ENCODE assay signal across 22 cellular contexts in the genomic region with DNA sequence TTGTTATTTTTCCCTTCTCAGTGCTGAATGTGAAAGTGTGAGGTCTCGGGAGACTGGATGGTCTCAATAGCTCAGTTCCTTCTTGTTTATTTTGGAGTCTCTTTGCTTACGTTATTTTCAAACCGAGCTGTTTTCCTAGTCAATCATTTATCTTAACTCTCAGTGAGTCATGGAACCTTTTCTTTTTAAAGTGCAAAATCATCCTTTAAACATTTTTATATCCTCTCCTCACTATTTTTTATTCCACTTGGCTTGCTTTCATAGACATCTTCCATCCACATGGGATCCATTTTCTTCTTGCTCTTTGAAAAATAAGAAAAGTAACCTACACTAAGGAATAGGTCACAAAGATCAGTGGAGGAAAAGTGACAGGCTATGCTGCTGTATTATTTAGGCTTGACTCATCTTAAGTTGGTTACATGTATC.
A peak's percentile ranks its signal among the peaks of the same experiment; 100 is the strongest.
DNase-seq lines count a peak whose midpoint lies in the region; ATAC-seq, FAIRE-seq and TF ChIP-seq lines count a peak whose summit lies in the region.
"Had no signal": no experiment of that assay in that cellular context is flagged by ENCODE, and none has a peak within 500 bp of the region (broad histone marks: within the 10 kb centered on the region; RNA-seq: fewer than 3 reads in every experiment).

No MANE protein-coding gene starts in this region.

- BruUV-seq in HepG2 (replicated peaks; lab: Mats Ljungman, UMichigan) = no TSS peak

- no peaks in the 10 kb centered on the region for H3K36me3 Mint-ChIP-seq in stimulated activated effector memory CD8-positive, alpha-beta T cell treated with anti-CD3 and anti-CD28 coated beads, Interleukin-12 subunit alpha, Interleukin-12 subunit beta, amount 100 ng/mL, for 72 hours

- no peak for ATAC-seq in HepG2
- no peak for ATAC-seq in stimulated activated effector memory CD8-positive, alpha-beta T cell treated with anti-CD3 and anti-CD28 coated beads, Interleukin-12 subunit alpha, Interleukin-12 subunit beta, amount 100 ng/mL, for 72 hours
- ATAC-seq: stimulated activated naive CD8-positive, alpha-beta T cell treated with anti-CD3 and anti-CD28 coated beads, Interleukin-15, amount 100 ng/mL, for 72 hours had no signal

- POLR2A ChIA-PET in HepG2 (lab: Yijun Ruan, JAX) = no interaction called here

- peaks cover 5% of the 10 kb centered on the region for H3K9me3 Mint-ChIP-seq in stimulated activated effector memory CD8-positive, alpha-beta T cell treated with anti-CD3 and anti-CD28 coated beads, Interleukin-12 subunit alpha, Interleukin-12 subunit beta, amount 100 ng/mL, for 72 hours
- H3K9me3 Mint-ChIP-seq: stimulated activated naive CD8-positive, alpha-beta T cell treated with anti-CD3 and anti-CD28 coated beads, Interleukin-15, amount 100 ng/mL, for 72 hours had no signal

- TF ChIP-seq CTCF in liver (IDR thresholded peaks at IDR 0.05; ENCODE audit: low read depth, low read length, missing input control) (no peak), HepG2 (CRISPR knock-in tag; IDR thresholded peaks at IDR 0.05) (no peak), astrocyte of the spinal cord (IDR thresholded peaks at IDR 0.05; ENCODE audit: low read depth, low read length) (no peak), foreskin fibroblast (IDR thresholded peaks at IDR 0.05; ENCODE audit: low read depth, low read length) (no peak)

- DNase-seq in HepG2 (ENCODE audit: low spot score) = no peak
- DNase-seq in astrocyte of the spinal cord (ENCODE audit: low read depth, low spot score) = peak; percentile 58
- peak; percentile 39 to 70 for DNase-seq in foreskin fibroblast
- DNase-seq in SKM-1 (lab: John Stamatoyannopoulos, UW; ENCODE audit: unreplicated experiment) = no peak
- no peak for DNase-seq in pons (ENCODE audit: low spot score)
- DNase-seq in stimulated activated effector memory CD8-positive, alpha-beta T cell treated with anti-CD3 and anti-CD28 coated beads, Interleukin-12 subunit alpha, Interleukin-12 subunit beta, amount 100 ng/mL, for 72 hours (ENCODE audit: low spot score in 2 of 2) = no peak
- DNase-seq in DMS 273 (lab: John Stamatoyannopoulos, UW; ENCODE audit: unreplicated experiment) = no peak
- DNase-seq: activated CD4-positive, alpha-beta T cell treated with anti-CD3 and anti-CD28 coated beads, Interleukin-2, amount 50 U/mL, for 1 hour; activated gamma-delta T cell treated with Interleukin-2 at 50 U/mL for 16 hours; amniotic stem cell; C1 segment of cervical spinal cord; GF-D8; KG1; NCI-H2081; NCI-H510A; nucleus accumbens; right cardiac atrium; stimulated activated naive CD8-positive, alpha-beta T cell treated with anti-CD3 and anti-CD28 coated beads, Interleukin-15, amount 100 ng/mL, for 72 hours had no signal

- in situ Hi-C loops in HepG2 (cut with HindIII; ENCODE audit: extremely low pct_ligation_motif_present, low pct_unique_long_range_greater_than_20kb) (no loop called here), astrocyte of the spinal cord (cut with HindIII; ENCODE audit: low sequenced_read_pairs) (no loop called here)

- no peak for FAIRE-seq in HepG2 (lab: Jason Lieb, UNC)

- CTCF ChIA-PET in HepG2 (lab: Yijun Ruan, JAX; ENCODE audit: low intra/inter-chr PET ratio, low total read pairs) = no interaction called here

- H4K20me1 ChIP-seq in HepG2 (ENCODE audit: insufficient read depth, low read length) = no peaks in the 10 kb centered on the region

- H2AFZ ChIP-seq in HepG2 (ENCODE audit: low read length) = no peak overlapping the region

- peaks cover 0 to 8% (median 0%) of the 10 kb centered on the region in 4 donors for H3K4me1 ChIP-seq in liver (ENCODE audit: control insufficient read depth in 4 of 4, insufficient read depth in 4 of 4, low read length in 3 of 4)
- no peaks in the 10 kb centered on the region for H3K4me1 ChIP-seq in HepG2 (ENCODE audit: insufficient read depth, low read length)
- H3K4me1 ChIP-seq: esophagus muscularis mucosa had no signal

- no peak overlapping the region for H3K27ac Mint-ChIP-seq in stimulated activated effector memory CD8-positive, alpha-beta T cell treated with anti-CD3 and anti-CD28 coated beads, Interleukin-12 subunit alpha, Interleukin-12 subunit beta, amount 100 ng/mL, for 72 hours
- H3K27ac Mint-ChIP-seq: type B pancreatic cell had no signal

- no peaks in the 10 kb centered on the region for H3K27me3 ChIP-seq in liver (ENCODE audit: control insufficient read depth in 4 of 4, insufficient read depth in 4 of 4, low read length in 3 of 4)
- H3K27me3 ChIP-seq in HepG2 (ENCODE audit: control insufficient read depth in 1 of 2, insufficient read depth in 2 of 2, low read length in 2 of 2) = no peaks in the 10 kb centered on the region
- H3K27me3 ChIP-seq: esophagus muscularis mucosa had no signal

- H3K4me3 ChIP-seq in liver (ENCODE audit: low read depth in 1 of 3, low read length in 3 of 3) = peak overlapping the region in 2 of 3 donors; percentile 47 to 53
- no peak overlapping the region for H3K4me3 ChIP-seq in HepG2 (replicated peaks in 1 of 3; ENCODE audit: insufficient read depth in 1 of 3, low read depth in 2 of 3, low read length in 3 of 3)
- H3K4me3 ChIP-seq in astrocyte of the spinal cord (ENCODE audit: low read depth, low read length) = no peak overlapping the region
- no peak overlapping the region for H3K4me3 ChIP-seq in foreskin fibroblast (ENCODE audit: low read depth in 1 of 2, low read length in 2 of 2)
- H3K4me3 ChIP-seq: esophagus muscularis mucosa had no signal

- intact Hi-C loops in HepG2 (cut with micrococcal nuclease; ENCODE audit: unreplicated experiment) = no loop called here

- H3K4me2 ChIP-seq in HepG2 (ENCODE audit: low read depth, low read length) = no peak overlapping the region

- H3K27ac ChIP-seq in liver (ENCODE audit: low read depth in 1 of 2, low read length in 2 of 2) (peak overlapping the region; percentile 35 to 42), HepG2 (ENCODE audit: extremely low read length, insufficient read depth, low read length) (no peak overlapping the region)
- H3K27ac ChIP-seq: 22Rv1, esophagus muscularis mucosa had no signal

- H3K9me3 ChIP-seq in liver (ENCODE audit: control insufficient read depth in 4 of 4, low read length in 3 of 4) = no peaks in the 10 kb centered on the region
- H3K9me3 ChIP-seq in HepG2 (ENCODE audit: low read length) = peaks cover 7% of the 10 kb centered on the region
- H3K9me3 ChIP-seq: esophagus muscularis mucosa had no signal

- no peak overlapping the region for H3K4me3 Mint-ChIP-seq in stimulated activated effector memory CD8-positive, alpha-beta T cell treated with anti-CD3 and anti-CD28 coated beads, Interleukin-12 subunit alpha, Interleukin-12 subunit beta, amount 100 ng/mL, for 72 hours
- H3K4me3 Mint-ChIP-seq: stimulated activated naive CD8-positive, alpha-beta T cell treated with anti-CD3 and anti-CD28 coated beads, Interleukin-15, amount 100 ng/mL, for 72 hours; type B pancreatic cell had no signal

- H3K36me3 ChIP-seq in liver (ENCODE audit: control insufficient read depth in 4 of 4, insufficient read depth in 3 of 4, low read depth in 1 of 4, low read length in 3 of 4) (no peaks in the 10 kb centered on the region), HepG2 (replicated peaks in 1 of 2; ENCODE audit: control insufficient read depth in 1 of 2, insufficient read depth in 2 of 2, low read length in 2 of 2) (no peaks in the 10 kb centered on the region)
- H3K36me3 ChIP-seq: esophagus muscularis mucosa had no signal

- no peak for TF ChIP-seq POLR2A in HepG2 (IDR thresholded peaks at IDR 0.05; ENCODE audit: insufficient read depth in 1 of 2, low read depth in 2 of 2, low read length in 2 of 2)

- TF ChIP-seq EP300 in HepG2 (IDR thresholded peaks at IDR 0.05; ENCODE audit: low read depth in 2 of 2, low read length in 2 of 2) = no peak
- TF ChIP-seq EP300 in HepG2 (CRISPR knock-in tag; IDR thresholded peaks at IDR 0.05; ENCODE audit: borderline replicate concordance) = no peak

- 26% methylated on average over 3 of the region's 3 CpGs for WGBS in liver
- WGBS in HepG2 (ENCODE audit: low lambda C conversion rate) = 13% methylated on average over 3 of the region's 3 CpGs

- H3K79me2 ChIP-seq in HepG2 (ENCODE audit: insufficient read depth, low read length) = no peaks in the 10 kb centered on the region

- H3K9ac ChIP-seq in liver (ENCODE audit: low read depth in 1 of 2, low read length in 2 of 2) (no peak overlapping the region), HepG2 (ENCODE audit: insufficient read depth, low read depth, low read length) (no peak overlapping the region)

- TF ChIP-seq RAD21 in liver (IDR thresholded peaks at IDR 0.05) = peak in 1 of 2 donors; percentile 21
- TF ChIP-seq RAD21 in HepG2 (CRISPR knock-in tag; IDR thresholded peaks at IDR 0.05) = no peak

- no peaks in the 10 kb centered on the region for H3K4me1 Mint-ChIP-seq in stimulated activated effector memory CD8-positive, alpha-beta T cell treated with anti-CD3 and anti-CD28 coated beads, Interleukin-12 subunit alpha, Interleukin-12 subunit beta, amount 100 ng/mL, for 72 hours
- H3K4me1 Mint-ChIP-seq: stimulated activated naive CD8-positive, alpha-beta T cell treated with anti-CD3 and anti-CD28 coated beads, Interleukin-15, amount 100 ng/mL, for 72 hours had no signal

TF ChIP-seq in HepG2, 621 proteins besides CTCF, POLR2A, EP300 and RAD21:
- no peak for TF ChIP-seq ZSCAN25 (CRISPR knock-in tag; IDR thresholded peaks at IDR 0.05)
- no peak for TF ChIP-seq ZNF17 (CRISPR knock-in tag; IDR thresholded peaks at IDR 0.05)
- TF ChIP-seq CHCHD3 (CRISPR knock-in tag; IDR thresholded peaks at IDR 0.05) = no peak

Comparison
In these comparisons a context has a peak if more than half of its experiments do, and no peak if none do; other contexts are left out.
1. H3K4me3 ChIP-seq: peak in liver (2 of 3); none in HepG2 (0 of 3), astrocyte of the spinal cord (single experiment) and foreskin fibroblast (0 of 2).
2. DNase-seq: peak in astrocyte of the spinal cord (single experiment) and foreskin fibroblast (2 of 2); none in HepG2 (single experiment), SKM-1 (single experiment), pons (single experiment), stimulated activated effector memory CD8-positive, alpha-beta T cell treated with anti-CD3 and anti-CD28 coated beads, Interleukin-12 subunit alpha, Interleukin-12 subunit beta, amount 100 ng/mL, for 72 hours (0 of 2) and DMS 273 (single experiment).